8 cellular contexts compared by ENCODE assay signal in the genomic region with DNA sequence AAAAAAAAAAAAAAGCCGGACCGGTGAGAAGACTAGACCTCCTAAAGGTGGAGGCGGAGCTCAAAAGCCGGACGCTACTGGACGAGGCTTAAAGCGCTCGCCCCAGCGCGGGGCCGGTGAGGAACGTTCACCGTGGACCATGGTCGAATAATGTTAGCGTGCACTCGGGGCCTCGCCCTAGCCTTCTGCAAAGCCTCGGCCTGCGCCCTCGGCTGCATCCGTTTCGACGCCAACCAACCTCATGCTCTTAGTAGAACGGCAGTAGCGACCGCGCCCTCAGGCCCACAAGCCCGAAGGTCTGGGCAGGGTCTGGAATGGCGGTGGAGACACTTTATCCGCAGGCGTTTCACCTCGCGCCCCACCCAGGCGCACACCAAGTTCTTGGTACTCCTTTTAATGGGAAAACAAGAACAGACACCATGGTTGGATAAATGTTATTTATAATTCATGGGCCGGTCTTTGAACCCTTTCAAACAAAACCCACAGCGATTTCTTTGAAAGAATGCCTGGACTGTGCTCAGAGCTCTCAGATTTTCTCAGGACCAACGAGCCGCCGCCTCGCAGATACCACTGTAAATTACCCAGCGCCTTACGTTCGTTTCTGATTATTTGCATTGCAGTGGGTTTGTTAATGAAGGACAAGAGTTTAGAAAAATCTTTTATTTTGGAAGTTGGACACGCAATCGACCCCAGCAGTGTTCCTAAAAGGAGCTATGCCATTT. TPM values are rescaled to one million over a fixed set of nuclear protein-coding genes. Genes with fewer than 3 reads are reported as not detected.
DNase-seq lines count a peak whose midpoint lies in the region; ATAC-seq, FAIRE-seq and TF ChIP-seq lines count a peak whose summit lies in the region.

No MANE protein-coding gene starts in this region.

- CTCF ChIA-PET in HEK293T (lab: Yijun Ruan, JAX) = interaction anchor here (1.0 kb wide), 1 partner anchor 145 kb away, joined by 3 read pairs; no protein-coding TSS in a partner anchor

- no peak for DNase-seq in HEK293T (ENCODE audit: extremely low spot score)
- no peak for DNase-seq in activated naive CD8-positive, alpha-beta T cell treated with anti-CD3 and anti-CD28 coated beads for 36 hours
- DNase-seq in mesothelial cell of epicardium (ENCODE audit: low spot score in 2 of 2, unreplicated experiment in 2 of 2) = no peak
- no peak for DNase-seq in right atrium auricular region (ENCODE audit: low spot score)
- no peak for DNase-seq in D721Med (ENCODE audit: insufficient read length, low spot score)
- no peak for DNase-seq in NCI-H524 treated with DMSO at 0.1 percent for 48 hours (lab: John Stamatoyannopoulos, UW)

- H4K20me1 ChIP-seq in BLaER1 = peaks cover 39% of the 10 kb centered on the region

- H3K9me3 ChIP-seq in BLaER1 (peaks cover 9% of the 10 kb centered on the region; the same call in 1 of the 2 replicates), right atrium auricular region (no peaks in the 10 kb centered on the region)

- H3K9ac ChIP-seq in BLaER1 = no peak overlapping the region

- peaks cover 83% of the 10 kb centered on the region for H3K27me3 Mint-ChIP-seq in activated naive CD8-positive, alpha-beta T cell treated with anti-CD3 and anti-CD28 coated beads for 36 hours
- peaks cover 79% of the 10 kb centered on the region for H3K27me3 Mint-ChIP-seq in mesothelial cell of epicardium (ENCODE audit: low read depth)

- H3K4me3 ChIP-seq in BLaER1 = no peak overlapping the region
- no peak overlapping the region for H3K4me3 ChIP-seq in right atrium auricular region

- peak overlapping the region; percentile 73 for H3K4me3 Mint-ChIP-seq in activated naive CD8-positive, alpha-beta T cell treated with anti-CD3 and anti-CD28 coated beads for 36 hours
- H3K4me3 Mint-ChIP-seq in mesothelial cell of epicardium = peak overlapping the region; percentile 64

- ATAC-seq in GM21423 (IDR thresholded peaks at IDR 0.05; ENCODE audit: unreplicated experiment) = no peak

- H3K27ac ChIP-seq in BLaER1 (no peak overlapping the region), right atrium auricular region (no peak overlapping the region)

- peaks cover 34% of the 10 kb centered on the region for H3K4me1 Mint-ChIP-seq in activated naive CD8-positive, alpha-beta T cell treated with anti-CD3 and anti-CD28 coated beads for 36 hours
- H3K4me1 Mint-ChIP-seq in mesothelial cell of epicardium = peaks cover 30% of the 10 kb centered on the region

- POLR2A ChIA-PET in HEK293T (lab: Yijun Ruan, JAX) = interaction anchor here (0.5 to 3.5 kb wide), 19 partner anchors 7 to 629 kb away, joined by 3 to 71 read pairs (median 6); a partner anchor contains a TSS

- H3K27me3 ChIP-seq in BLaER1 = peaks cover 60% of the 10 kb centered on the region
- H3K27me3 ChIP-seq in right atrium auricular region = peaks cover 51 to 58% of the 10 kb centered on the region in 2 donors

- no peak overlapping the region for H3K27ac Mint-ChIP-seq in activated naive CD8-positive, alpha-beta T cell treated with anti-CD3 and anti-CD28 coated beads for 36 hours
- H3K27ac Mint-ChIP-seq in mesothelial cell of epicardium = peak overlapping the region; percentile 75

- H3K36me3 Mint-ChIP-seq in activated naive CD8-positive, alpha-beta T cell treated with anti-CD3 and anti-CD28 coated beads for 36 hours = no peaks in the 10 kb centered on the region
- H3K36me3 Mint-ChIP-seq in mesothelial cell of epicardium = no peaks in the 10 kb centered on the region

- H3K4me2 ChIP-seq in BLaER1 = peak overlapping the region; percentile 42; the same call in 1 of the 2 replicates

- H3K4me1 ChIP-seq in BLaER1 = peaks cover 10% of the 10 kb centered on the region
- peaks cover 0 to 44% of the 10 kb centered on the region in 2 donors for H3K4me1 ChIP-seq in right atrium auricular region

- no peaks in the 10 kb centered on the region for H3K9me3 Mint-ChIP-seq in activated naive CD8-positive, alpha-beta T cell treated with anti-CD3 and anti-CD28 coated beads for 36 hours
- H3K9me3 Mint-ChIP-seq in mesothelial cell of epicardium = no peaks in the 10 kb centered on the region

- H3K36me3 ChIP-seq in BLaER1 (no peaks in the 10 kb centered on the region), right atrium auricular region (no peaks in the 10 kb centered on the region)

- no peak for TF ChIP-seq CTCF in mesothelial cell of epicardium (IDR thresholded peaks at IDR 0.05; ENCODE audit: unreplicated experiment)
- no peak for TF ChIP-seq CTCF in right atrium auricular region (IDR thresholded peaks at IDR 0.05)
- no peak for TF ChIP-seq CTCF in D721Med (IDR thresholded peaks at IDR 0.05; ENCODE audit: insufficient read depth, missing control alignments)

- no peak for FAIRE-seq in D721Med (lab: Jason Lieb, UNC)

TF ChIP-seq in HEK293T, 16 proteins besides CTCF, POLR2A, EP300 and RAD21:
- TF ChIP-seq ARNT (IDR thresholded peaks at IDR 0.05) = no peak
- no peak for TF ChIP-seq NFRKB (IDR thresholded peaks at IDR 0.05)
- TF ChIP-seq ZNF384 (IDR thresholded peaks at IDR 0.05) = peak; percentile 66; the same call in 1 of the 2 replicates
TF ChIP-seq in HEK293T: peak in this region for 1.

RNA-seq across cellular contexts. Expression of a gene that starts 1.3 kb away (rescaled TPM):
- under 1 TPM in 1 of 2 experiments, not detected in 1; 0.22 TPM for total RNA-seq in activated naive CD8-positive, alpha-beta T cell treated with anti-CD3 and anti-CD28 coated beads for 36 hours
- total RNA-seq in mesothelial cell of epicardium = 1.2 to 1.5 TPM (median 1.2 TPM) in 3 replicates
- total RNA-seq in right atrium auricular region = not detected

RNA-seq across cellular contexts. Expression of a gene that starts 24.0 kb away (rescaled TPM):
- total RNA-seq in activated naive CD8-positive, alpha-beta T cell treated with anti-CD3 and anti-CD28 coated beads for 36 hours = 100 to 1,000 TPM; 166 to 168 TPM
- 98.4 to 107 TPM (median 107 TPM) in 3 replicates for total RNA-seq in mesothelial cell of epicardium
- total RNA-seq in right atrium auricular region = 100 to 1,000 TPM; 109 to 186 TPM
